In genomic region chr18:1177232-1177631, GRCh38 we compare ENCODE assay signal across 28 cellular contexts.
"Had no signal": no experiment of that assay in that cellular context is flagged by ENCODE, and none has a peak within 500 bp of the region (broad histone marks: within the 10 kb centered on the region; RNA-seq: fewer than 3 reads in every experiment).

No MANE protein-coding gene starts in this region.

- ATAC-seq: stimulated activated effector memory CD8-positive, alpha-beta T cell treated with anti-CD3 and anti-CD28 coated beads, Interleukin-12 subunit alpha, Interleukin-12 subunit beta, amount 100 ng/mL, for 72 hours; stimulated activated memory B cell treated with anti-CD40 and anti-IgM and Interleukin-4, amounts not matched to agents 10 μg/mL and 1 μg/mL and 100 μg/mL, for 72 hours; stimulated activated naive B cell treated with anti-CD40 and anti-IgM and Interleukin-4, amounts not matched to agents 10 μg/mL and 1 μg/mL and 100 μg/mL, for 72 hours; stimulated activated naive CD8-positive, alpha-beta T cell treated with anti-CD3 and anti-CD28 coated beads, Interleukin-15, amount 100 ng/mL, for 72 hours; stimulated activated naive CD8-positive, alpha-beta T cell treated with anti-CD3 and anti-CD28 coated beads, Interleukin-15, Interleukin-2, amounts not matched to agents 100 U/mL and 50 U/mL, for 24 hours; upper lobe of right lung had no signal

- H3K27me3 ChIP-seq: stomach, suprapubic skin, testis, thyroid gland, tibial artery, tibial nerve, transverse colon, upper lobe of left lung, upper lobe of right lung, uterus, vagina had no signal

- H3K36me3 ChIP-seq: stomach, suprapubic skin, thoracic aorta, thyroid gland, tibial artery, tibial nerve, transverse colon, upper lobe of left lung, upper lobe of right lung, uterus, vagina had no signal

- H3K36me3 Mint-ChIP-seq: stimulated activated effector memory CD8-positive, alpha-beta T cell treated with anti-CD3 and anti-CD28 coated beads, Interleukin-12 subunit alpha, Interleukin-12 subunit beta, amount 100 ng/mL, for 72 hours; stimulated activated memory B cell treated with anti-CD40 and anti-IgM and Interleukin-4, amounts not matched to agents 10 μg/mL and 1 μg/mL and 100 μg/mL, for 72 hours; stimulated activated naive B cell treated with anti-CD40 and anti-IgM and Interleukin-4, amounts not matched to agents 10 μg/mL and 1 μg/mL and 100 μg/mL, for 72 hours; type B pancreatic cell had no signal

- H3K4me3 Mint-ChIP-seq: stimulated activated effector memory CD8-positive, alpha-beta T cell treated with anti-CD3 and anti-CD28 coated beads, Interleukin-12 subunit alpha, Interleukin-12 subunit beta, amount 100 ng/mL, for 72 hours; stimulated activated memory B cell treated with anti-CD40 and anti-IgM and Interleukin-4, amounts not matched to agents 10 μg/mL and 1 μg/mL and 100 μg/mL, for 72 hours; stimulated activated naive B cell treated with anti-CD40 and anti-IgM and Interleukin-4, amounts not matched to agents 10 μg/mL and 1 μg/mL and 100 μg/mL, for 72 hours; stimulated activated naive CD8-positive, alpha-beta T cell treated with anti-CD3 and anti-CD28 coated beads, Interleukin-15, amount 100 ng/mL, for 72 hours; stimulated activated naive CD8-positive, alpha-beta T cell treated with anti-CD3 and anti-CD28 coated beads, Interleukin-15, Interleukin-2, amounts not matched to agents 100 ng/mL and 50 ng/mL, for 24 hours; type B pancreatic cell had no signal

- H3K9me3 ChIP-seq: suprapubic skin, testis, upper lobe of right lung, uterus had no signal

- FAIRE-seq: urothelium cell line had no signal

- H3K4me1 ChIP-seq: stomach, suprapubic skin, testis, thyroid gland, tibial artery, tibial nerve, transverse colon, upper lobe of left lung, upper lobe of right lung, uterus, vagina had no signal

- H3K27ac ChIP-seq: stomach, suprapubic skin, testis, thoracic aorta, thyroid gland, tibial artery, tibial nerve, transverse colon, upper lobe of left lung, upper lobe of right lung, uterus, vagina had no signal

- H3K27ac Mint-ChIP-seq: stimulated activated effector memory CD8-positive, alpha-beta T cell treated with anti-CD3 and anti-CD28 coated beads, Interleukin-12 subunit alpha, Interleukin-12 subunit beta, amount 100 ng/mL, for 72 hours; stimulated activated memory B cell treated with anti-CD40 and anti-IgM and Interleukin-4, amounts not matched to agents 10 μg/mL and 1 μg/mL and 100 μg/mL, for 72 hours; stimulated activated naive B cell treated with anti-CD40 and anti-IgM and Interleukin-4, amounts not matched to agents 10 μg/mL and 1 μg/mL and 100 μg/mL, for 72 hours; stimulated activated naive CD8-positive, alpha-beta T cell treated with anti-CD3 and anti-CD28 coated beads, Interleukin-15, amount 100 ng/mL, for 72 hours; stimulated activated naive CD8-positive, alpha-beta T cell treated with anti-CD3 and anti-CD28 coated beads, Interleukin-15, Interleukin-2, amounts not matched to agents 100 ng/mL and 50 ng/mL, for 24 hours; type B pancreatic cell had no signal

- H3K4me1 Mint-ChIP-seq: stimulated activated effector memory CD8-positive, alpha-beta T cell treated with anti-CD3 and anti-CD28 coated beads, Interleukin-12 subunit alpha, Interleukin-12 subunit beta, amount 100 ng/mL, for 72 hours; stimulated activated memory B cell treated with anti-CD40 and anti-IgM and Interleukin-4, amounts not matched to agents 10 μg/mL and 1 μg/mL and 100 μg/mL, for 72 hours; stimulated activated naive B cell treated with anti-CD40 and anti-IgM and Interleukin-4, amounts not matched to agents 10 μg/mL and 1 μg/mL and 100 μg/mL, for 72 hours; stimulated activated naive CD8-positive, alpha-beta T cell treated with anti-CD3 and anti-CD28 coated beads, Interleukin-15, amount 100 ng/mL, for 72 hours had no signal

- DNase-seq: stimulated activated CD4-positive, alpha-beta T cell treated with anti-CD3 and anti-CD28 coated beads, Interleukin-2, amount 100 ng/mL, for 48 hours; stimulated activated CD4-positive, alpha-beta T cell treated with anti-CD3 and anti-CD28 coated beads, Interleukin-4, amount 100 ng/mL, for 1 hour; stimulated activated CD4-positive, alpha-beta T cell treated with anti-CD3 and anti-CD28 coated beads, Interleukin-4, amount 100 ng/mL, for 24 hours; stimulated activated CD4-positive, alpha-beta T cell treated with anti-CD3 and anti-CD28 coated beads, Interleukin-4, amount 100 ng/mL, for 4 hours; stimulated activated naive B cell treated with anti-CD40 and anti-IgM and Interleukin-4, amounts not matched to agents 10 μg/mL and 1 μg/mL and 100 μg/mL, for 72 hours; stimulated activated naive CD4-positive, alpha-beta T cell; stimulated activated naive CD4-positive, alpha-beta T cell treated with Interleukin-2 at 50 U/mL for 16 hours; stimulated activated naive CD8-positive, alpha-beta T cell treated with anti-CD3 and anti-CD28 coated beads, Interleukin-15, amount 100 ng/mL, for 72 hours; stimulated activated naive CD8-positive, alpha-beta T cell treated with anti-CD3 and anti-CD28 coated beads, Interleukin-15, Interleukin-2, amounts not matched to agents 100 U/mL and 50 U/mL, for 24 hours; stomach; substantia nigra; testis; thyroid gland; tibial artery; transverse colon; trophoblast cell; upper lobe of left lung; upper lobe of right lung; uterus had no signal

- H3K27me3 Mint-ChIP-seq: stimulated activated memory B cell treated with anti-CD40 and anti-IgM and Interleukin-4, amounts not matched to agents 10 μg/mL and 1 μg/mL and 100 μg/mL, for 72 hours; stimulated activated naive B cell treated with anti-CD40 and anti-IgM and Interleukin-4, amounts not matched to agents 10 μg/mL and 1 μg/mL and 100 μg/mL, for 72 hours; stimulated activated naive CD8-positive, alpha-beta T cell treated with anti-CD3 and anti-CD28 coated beads, Interleukin-15, amount 100 ng/mL, for 72 hours; stimulated activated naive CD8-positive, alpha-beta T cell treated with anti-CD3 and anti-CD28 coated beads, Interleukin-15, Interleukin-2, amounts not matched to agents 100 ng/mL and 50 ng/mL, for 24 hours; type B pancreatic cell had no signal

- H3K4me3 ChIP-seq: stomach, suprapubic skin, testis, thoracic aorta, thyroid gland, tibial artery, tibial nerve, transverse colon, upper lobe of left lung, upper lobe of right lung, uterus, vagina had no signal
